Comparison of ENCODE assay signal across 8 cellular contexts in the genomic region with DNA sequence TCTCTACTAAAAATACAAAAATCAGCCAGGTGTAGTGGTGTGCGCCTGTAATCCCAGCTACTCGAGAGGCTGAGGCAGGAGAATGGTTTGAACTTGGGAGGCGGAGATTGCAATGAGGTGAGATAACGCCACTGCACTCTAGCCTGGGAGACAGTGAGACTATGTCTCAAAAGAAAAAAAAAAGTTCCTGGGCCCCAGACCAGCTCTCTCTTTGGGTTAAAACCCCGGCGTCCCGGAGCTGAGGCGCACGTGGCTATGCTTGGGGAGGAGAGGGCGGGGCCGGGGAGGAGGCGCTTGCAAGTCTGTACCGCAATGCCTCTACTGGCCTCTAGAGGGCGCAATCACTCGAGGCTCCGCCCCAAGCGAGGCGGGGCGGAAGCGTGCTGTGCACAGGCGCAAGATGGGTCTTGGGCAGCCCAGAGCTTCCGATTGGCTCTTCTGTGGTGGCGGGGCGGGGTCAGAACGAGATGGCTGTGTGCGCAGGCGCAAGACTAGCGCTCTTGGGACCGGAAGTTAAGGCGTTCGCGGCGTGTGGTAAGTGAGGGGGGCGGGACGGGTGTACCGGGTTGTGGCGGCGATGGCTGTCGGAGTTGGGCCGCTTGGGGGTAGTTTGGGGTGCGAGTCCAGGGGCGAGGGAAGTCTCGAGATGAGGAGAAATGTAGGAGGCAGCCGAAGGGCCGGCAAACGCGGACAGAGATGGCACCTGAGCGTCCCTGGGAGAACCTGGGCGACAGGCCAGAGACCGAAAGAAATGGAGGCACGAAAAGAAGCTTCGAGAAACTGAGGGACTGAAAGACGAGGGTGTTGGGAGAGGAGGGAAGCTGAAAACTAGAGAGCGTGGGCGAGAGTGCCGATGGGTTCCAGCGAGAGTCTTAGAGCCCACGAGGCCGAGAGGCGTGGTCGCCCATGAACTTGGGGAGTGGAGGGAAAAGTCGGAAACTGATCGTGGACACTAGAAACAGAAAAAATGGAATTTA. TPM values are rescaled to one million over a fixed set of nuclear protein-coding genes. Genes with fewer than 3 reads are reported as not detected.
DNase-seq lines count a peak whose midpoint lies in the region; ATAC-seq and TF ChIP-seq lines count a peak whose summit lies in the region.

A gene with protein sequence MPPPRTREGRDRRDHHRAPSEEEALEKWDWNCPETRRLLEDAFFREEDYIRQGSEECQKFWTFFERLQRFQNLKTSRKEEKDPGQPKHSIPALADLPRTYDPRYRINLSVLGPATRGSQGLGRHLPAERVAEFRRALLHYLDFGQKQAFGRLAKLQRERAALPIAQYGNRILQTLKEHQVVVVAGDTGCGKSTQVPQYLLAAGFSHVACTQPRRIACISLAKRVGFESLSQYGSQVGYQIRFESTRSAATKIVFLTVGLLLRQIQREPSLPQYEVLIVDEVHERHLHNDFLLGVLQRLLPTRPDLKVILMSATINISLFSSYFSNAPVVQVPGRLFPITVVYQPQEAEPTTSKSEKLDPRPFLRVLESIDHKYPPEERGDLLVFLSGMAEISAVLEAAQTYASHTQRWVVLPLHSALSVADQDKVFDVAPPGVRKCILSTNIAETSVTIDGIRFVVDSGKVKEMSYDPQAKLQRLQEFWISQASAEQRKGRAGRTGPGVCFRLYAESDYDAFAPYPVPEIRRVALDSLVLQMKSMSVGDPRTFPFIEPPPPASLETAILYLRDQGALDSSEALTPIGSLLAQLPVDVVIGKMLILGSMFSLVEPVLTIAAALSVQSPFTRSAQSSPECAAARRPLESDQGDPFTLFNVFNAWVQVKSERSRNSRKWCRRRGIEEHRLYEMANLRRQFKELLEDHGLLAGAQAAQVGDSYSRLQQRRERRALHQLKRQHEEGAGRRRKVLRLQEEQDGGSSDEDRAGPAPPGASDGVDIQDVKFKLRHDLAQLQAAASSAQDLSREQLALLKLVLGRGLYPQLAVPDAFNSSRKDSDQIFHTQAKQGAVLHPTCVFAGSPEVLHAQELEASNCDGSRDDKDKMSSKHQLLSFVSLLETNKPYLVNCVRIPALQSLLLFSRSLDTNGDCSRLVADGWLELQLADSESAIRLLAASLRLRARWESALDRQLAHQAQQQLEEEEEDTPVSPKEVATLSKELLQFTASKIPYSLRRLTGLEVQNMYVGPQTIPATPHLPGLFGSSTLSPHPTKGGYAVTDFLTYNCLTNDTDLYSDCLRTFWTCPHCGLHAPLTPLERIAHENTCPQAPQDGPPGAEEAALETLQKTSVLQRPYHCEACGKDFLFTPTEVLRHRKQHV (plus strand): TSS at position 497 of the 977 bp plus-strand sequence. CDS start 3,716 bp downstream, outside the sequence.

- H3K4me3 ChIP-seq in liver (ENCODE audit: low read depth in 1 of 3, low read length in 3 of 3), result peak within 1 kb of the TSS; percentile 64 to 99 (median 83)

- H3K27me3 Mint-ChIP-seq in CD4-positive, alpha-beta T cell, result no peaks in the 10 kb centered on the region

- H3K27ac Mint-ChIP-seq in CD4-positive, alpha-beta T cell, result peak within 1 kb of the TSS; percentile 83

- peaks cover 0 to 3% (median 1%) of the 10 kb centered on the region in 4 donors for H3K36me3 ChIP-seq in liver (ENCODE audit: control insufficient read depth in 4 of 4, insufficient read depth in 3 of 4, low read depth in 1 of 4, low read length in 3 of 4)

- H3K36me3 Mint-ChIP-seq in CD4-positive, alpha-beta T cell (ENCODE audit: low read depth), result peaks cover 36% of the 10 kb centered on the region

- H3K4me1 ChIP-seq in liver (ENCODE audit: control insufficient read depth in 4 of 4, insufficient read depth in 4 of 4, low read length in 3 of 4), result peaks cover 2 to 24% (median 16%) of the 10 kb centered on the region in 4 donors

- WGBS in liver, result 4% methylated on average over 63 of the region's 63 CpGs

- peaks cover 39% of the 10 kb centered on the region for H3K4me1 Mint-ChIP-seq in CD4-positive, alpha-beta T cell (ENCODE audit: low read depth)

- no peaks in the 10 kb centered on the region for H3K9me3 ChIP-seq in CD4-positive, alpha-beta T cell (ENCODE audit: control insufficient read depth, low read length)
- no peaks in the 10 kb centered on the region for H3K9me3 ChIP-seq in liver (ENCODE audit: control insufficient read depth in 4 of 4, low read length in 3 of 4)

- peak within 1 kb of the TSS; percentile 73 to 93 for H3K9ac ChIP-seq in liver (ENCODE audit: low read depth in 1 of 2, low read length in 2 of 2)

- no peaks in the 10 kb centered on the region for H3K9me3 Mint-ChIP-seq in CD4-positive, alpha-beta T cell

- CTCF ChIA-PET in CD4-positive, alpha-beta T cell (lab: Charles Lee), result interaction anchor here (0.5 to 2.4 kb wide), 33 partner anchors 10 to 1950 kb away, joined by 3 to 11 read pairs (median 4); a partner anchor contains a TSS

- TF ChIP-seq CTCF in CD4-positive, alpha-beta T cell (IDR thresholded peaks at IDR 0.05), result peak; percentile 89
- peak; percentile 100 for TF ChIP-seq CTCF in liver (IDR thresholded peaks at IDR 0.05; ENCODE audit: low read depth, low read length, missing input control)

- DNase-seq in CD4-positive, alpha-beta T cell, result peak; percentile 98 to 99 (median 99)
- DNase-seq in NCI-H82 (lab: John Stamatoyannopoulos, UW) (peak; percentile 100), dermis microvascular lymphatic vessel endothelial cell (ENCODE audit: low read depth in 2 of 2) (peak; percentile 98 to 99)
- DNase-seq in activated CD4-positive, alpha-beta T cell treated with anti-CD3 and anti-CD28 coated beads, Interleukin-2, amount 50 U/mL, for 48 hours, result peak; percentile 99
- peak; percentile 99 for DNase-seq in stimulated activated CD4-positive, alpha-beta T cell treated with anti-CD3 and anti-CD28 coated beads, Interleukin-4, amount 100 ng/mL, for 24 hours

- TF ChIP-seq RAD21 in liver (IDR thresholded peaks at IDR 0.05), result peak; percentile 68 to 79

- H3K27ac ChIP-seq in CD4-positive, alpha-beta T cell (ENCODE audit: low read depth, low read length), result peak within 1 kb of the TSS; percentile 75
- peak within 1 kb of the TSS; percentile 30 to 73 for H3K27ac ChIP-seq in liver (ENCODE audit: low read depth in 1 of 2, low read length in 2 of 2)

- intact Hi-C loops in CD4-positive, alpha-beta T cell (cut with DNase I, micrococcal nuclease), result loop anchor here in 1 of 2 experiments (1.0 to 5.0 kb wide), 3 partner anchors 75 to 396 kb away; a partner anchor contains a TSS

- peak within 1 kb of the TSS; percentile 92 for H3K4me3 Mint-ChIP-seq in CD4-positive, alpha-beta T cell

- POLR2A ChIA-PET in CD4-positive, alpha-beta T cell (lab: Charles Lee), result interaction anchor here (0.5 to 1.7 kb wide), 14 partner anchors 12 to 983 kb away, joined by 3 to 8 read pairs (median 5); a partner anchor contains a TSS

- ATAC-seq in CD4-positive, alpha-beta T cell (ENCODE audit: poor library complexity), result peak; percentile 98
- peak; percentile 94 for ATAC-seq in GM19397 (IDR thresholded peaks at IDR 0.05; ENCODE audit: unreplicated experiment)
- peak; percentile 87 for ATAC-seq in HG03571 (IDR thresholded peaks at IDR 0.05; ENCODE audit: unreplicated experiment)

- no peaks in the 10 kb centered on the region for H3K27me3 ChIP-seq in CD4-positive, alpha-beta T cell (ENCODE audit: control insufficient read depth, insufficient read depth, low read length)
- H3K27me3 ChIP-seq in liver (ENCODE audit: control insufficient read depth in 4 of 4, insufficient read depth in 4 of 4, low read length in 3 of 4), result no peaks in the 10 kb centered on the region

TF ChIP-seq in liver, 16 proteins besides CTCF, POLR2A, EP300 and RAD21 (continues in another document):
- TF ChIP-seq, protein P1, sequence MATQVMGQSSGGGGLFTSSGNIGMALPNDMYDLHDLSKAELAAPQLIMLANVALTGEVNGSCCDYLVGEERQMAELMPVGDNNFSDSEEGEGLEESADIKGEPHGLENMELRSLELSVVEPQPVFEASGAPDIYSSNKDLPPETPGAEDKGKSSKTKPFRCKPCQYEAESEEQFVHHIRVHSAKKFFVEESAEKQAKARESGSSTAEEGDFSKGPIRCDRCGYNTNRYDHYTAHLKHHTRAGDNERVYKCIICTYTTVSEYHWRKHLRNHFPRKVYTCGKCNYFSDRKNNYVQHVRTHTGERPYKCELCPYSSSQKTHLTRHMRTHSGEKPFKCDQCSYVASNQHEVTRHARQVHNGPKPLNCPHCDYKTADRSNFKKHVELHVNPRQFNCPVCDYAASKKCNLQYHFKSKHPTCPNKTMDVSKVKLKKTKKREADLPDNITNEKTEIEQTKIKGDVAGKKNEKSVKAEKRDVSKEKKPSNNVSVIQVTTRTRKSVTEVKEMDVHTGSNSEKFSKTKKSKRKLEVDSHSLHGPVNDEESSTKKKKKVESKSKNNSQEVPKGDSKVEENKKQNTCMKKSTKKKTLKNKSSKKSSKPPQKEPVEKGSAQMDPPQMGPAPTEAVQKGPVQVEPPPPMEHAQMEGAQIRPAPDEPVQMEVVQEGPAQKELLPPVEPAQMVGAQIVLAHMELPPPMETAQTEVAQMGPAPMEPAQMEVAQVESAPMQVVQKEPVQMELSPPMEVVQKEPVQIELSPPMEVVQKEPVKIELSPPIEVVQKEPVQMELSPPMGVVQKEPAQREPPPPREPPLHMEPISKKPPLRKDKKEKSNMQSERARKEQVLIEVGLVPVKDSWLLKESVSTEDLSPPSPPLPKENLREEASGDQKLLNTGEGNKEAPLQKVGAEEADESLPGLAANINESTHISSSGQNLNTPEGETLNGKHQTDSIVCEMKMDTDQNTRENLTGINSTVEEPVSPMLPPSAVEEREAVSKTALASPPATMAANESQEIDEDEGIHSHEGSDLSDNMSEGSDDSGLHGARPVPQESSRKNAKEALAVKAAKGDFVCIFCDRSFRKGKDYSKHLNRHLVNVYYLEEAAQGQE (IDR thresholded peaks at IDR 0.05), result no peak
- TF ChIP-seq, protein P2, sequence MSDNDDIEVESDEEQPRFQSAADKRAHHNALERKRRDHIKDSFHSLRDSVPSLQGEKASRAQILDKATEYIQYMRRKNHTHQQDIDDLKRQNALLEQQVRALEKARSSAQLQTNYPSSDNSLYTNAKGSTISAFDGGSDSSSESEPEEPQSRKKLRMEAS (IDR thresholded peaks at IDR 0.05), result peak; percentile 96
- peak; percentile 81 for TF ChIP-seq SP1 (IDR thresholded peaks at IDR 0.05)
- no peak for TF ChIP-seq FOXA1 (IDR thresholded peaks at IDR 0.05)
- TF ChIP-seq HNF4A (conservative IDR thresholded peaks at IDR 0.05), result peak in 1 of 2 donors; percentile 6
- peak in 1 of 2 donors; percentile 37 for TF ChIP-seq RXRA (IDR thresholded peaks at IDR 0.05)
- TF ChIP-seq TAF1 (conservative IDR thresholded peaks at IDR 0.05), result no peak

RNA-seq across cellular contexts. Expression of the gene that starts here (rescaled TPM):
- total RNA-seq in CD4-positive, alpha-beta T cell, result 1 to 10 TPM; 6.8 to 8.2 TPM
- total RNA-seq in dermis microvascular lymphatic vessel endothelial cell (5.0 and 6.3 TPM in 2 replicates), liver (10 to 100 TPM in 1 of 2 donors, 1 to 10 TPM in 1; 6.2 to 11.6 TPM)
- polyA plus RNA-seq in liver, result 1 to 10 TPM; 3.1 to 6.1 TPM

Comparison
In these comparisons a context has a peak if more than half of its experiments do, and no peak if none do; other contexts are left out.
1. Peak in every context shown above with its lines: DNase-seq, ATAC-seq, H3K4me3 ChIP-seq and H3K27ac ChIP-seq.